ENCODE assay signal across 20 cellular contexts in the genomic region with DNA sequence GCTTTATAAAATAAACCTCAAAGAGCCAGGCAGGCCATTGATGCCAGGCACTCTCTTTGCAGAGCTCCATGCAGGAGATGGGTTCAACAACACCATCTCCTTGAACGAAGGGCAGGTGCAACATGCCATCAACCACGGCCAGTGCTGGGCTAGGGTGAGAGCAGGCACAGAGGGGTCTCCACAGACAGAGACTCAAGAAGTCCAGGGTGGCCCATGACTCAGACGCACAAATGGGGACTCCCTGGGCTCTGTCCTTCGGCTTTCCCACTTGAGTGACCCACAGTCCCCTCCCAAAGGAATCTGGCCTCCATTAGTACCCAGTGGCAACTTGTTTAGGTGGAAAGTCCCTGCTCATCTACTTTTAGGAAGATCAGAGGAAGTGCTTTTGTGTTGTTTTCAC.
A peak's percentile ranks its signal among the peaks of the same experiment; 100 is the strongest.
DNase-seq lines count a peak whose midpoint lies in the region; ATAC-seq, FAIRE-seq and TF ChIP-seq lines count a peak whose summit lies in the region.
"Had no signal": no experiment of that assay in that cellular context is flagged by ENCODE, and none has a peak within 500 bp of the region (broad histone marks: within the 10 kb centered on the region; RNA-seq: fewer than 3 reads in every experiment).

No MANE protein-coding gene starts in this region.

- H3K36me3 Mint-ChIP-seq in activated T-helper 17 cell treated with anti-CD3 and anti-CD28 coated beads, Interleukin-2, amount 50 U/mL, for 72 hours (ENCODE audit: low read depth) = no peaks in the 10 kb centered on the region
- peaks cover 0 to 2% of the 10 kb centered on the region in 2 donors for H3K36me3 Mint-ChIP-seq in activated T-cell treated with anti-CD3 and anti-CD28 coated beads, Interleukin-2, amount 50 U/mL, for 72 hours (ENCODE audit: insufficient read depth in 2 of 2)

- FAIRE-seq in GM12891 (lab: Jason Lieb, UNC) = no peak
- FAIRE-seq: A204.1, D721Med, GM19239, H1 had no signal

- no peaks in the 10 kb centered on the region for H3K9me3 Mint-ChIP-seq in activated T-helper 17 cell treated with anti-CD3 and anti-CD28 coated beads, Interleukin-2, amount 50 U/mL, for 72 hours
- H3K9me3 Mint-ChIP-seq in activated T-cell treated with anti-CD3 and anti-CD28 coated beads, Interleukin-2, amount 50 U/mL, for 72 hours = peaks cover 3 to 4% of the 10 kb centered on the region in 2 donors

- ATAC-seq in activated T-helper 17 cell treated with anti-CD3 and anti-CD28 coated beads, Interleukin-2, amount 50 U/mL, for 72 hours (replicated peaks) = no peak
- no peak for ATAC-seq in activated T-cell treated with anti-CD3 and anti-CD28 coated beads, Interleukin-2, amount 50 U/mL, for 72 hours (replicated peaks in 1 of 2)
- ATAC-seq: CD8-positive, alpha-beta T cell had no signal

- DNase-seq in GM12891 (ENCODE audit: insufficient read length, low spot score) (no peak), mesenteric fat pad (ENCODE audit: low spot score) (peak; percentile 51), COLO668 (lab: John Stamatoyannopoulos, UW; ENCODE audit: unreplicated experiment) (no peak), HT-29 (ENCODE audit: low spot score) (no peak)
- DNase-seq in activated T-cell treated with anti-CD3 and anti-CD28 coated beads, Interleukin-2, amount 50 U/mL, for 72 hours = no peak
- DNase-seq: CD4-positive, CD25-positive, alpha-beta regulatory T cell; CD8-positive, alpha-beta T cell; DMS 273 treated with DMSO at 0.1 percent for 48 hours; DMS79; EL; GDM1; GM23248; H7; HCEC 1CT had no signal

- TF ChIP-seq POLR2A in GM12891 (IDR thresholded peaks at IDR 0.05; ENCODE audit: low read depth, low read length) = no peak

- H3K27me3 Mint-ChIP-seq in activated T-helper 17 cell treated with anti-CD3 and anti-CD28 coated beads, Interleukin-2, amount 50 U/mL, for 72 hours = no peaks in the 10 kb centered on the region
- no peaks in the 10 kb centered on the region for H3K27me3 Mint-ChIP-seq in activated T-cell treated with anti-CD3 and anti-CD28 coated beads, Interleukin-2, amount 50 U/mL, for 72 hours (ENCODE audit: low read depth)
- H3K27me3 Mint-ChIP-seq: B cell; CD4-positive, CD25-positive, alpha-beta regulatory T cell had no signal

- peak overlapping the region; percentile 49 for H3K27ac Mint-ChIP-seq in activated T-helper 17 cell treated with anti-CD3 and anti-CD28 coated beads, Interleukin-2, amount 50 U/mL, for 72 hours
- H3K27ac Mint-ChIP-seq in activated T-cell treated with anti-CD3 and anti-CD28 coated beads, Interleukin-2, amount 50 U/mL, for 72 hours = no peak overlapping the region
- H3K27ac Mint-ChIP-seq: B cell; CD4-positive, CD25-positive, alpha-beta regulatory T cell; CD8-positive, alpha-beta T cell had no signal

- H3K4me3 Mint-ChIP-seq in activated T-helper 17 cell treated with anti-CD3 and anti-CD28 coated beads, Interleukin-2, amount 50 U/mL, for 72 hours = no peak overlapping the region
- no peak overlapping the region for H3K4me3 Mint-ChIP-seq in activated T-cell treated with anti-CD3 and anti-CD28 coated beads, Interleukin-2, amount 50 U/mL, for 72 hours
- H3K4me3 Mint-ChIP-seq: B cell; CD4-positive, CD25-positive, alpha-beta regulatory T cell; CD8-positive, alpha-beta T cell had no signal

- H3K4me1 Mint-ChIP-seq in activated T-helper 17 cell treated with anti-CD3 and anti-CD28 coated beads, Interleukin-2, amount 50 U/mL, for 72 hours = peaks cover 11% of the 10 kb centered on the region
- peaks cover 4% of the 10 kb centered on the region for H3K4me1 Mint-ChIP-seq in activated T-cell treated with anti-CD3 and anti-CD28 coated beads, Interleukin-2, amount 50 U/mL, for 72 hours (ENCODE audit: low read depth)

TF ChIP-seq in GM12891, 5 proteins besides CTCF, POLR2A, EP300 and RAD21:
- TF ChIP-seq SPI1 (IDR thresholded peaks at IDR 0.05; ENCODE audit: low read depth, low read length) (peak; percentile 27; the same call in 1 of the 2 replicates), TAF1 (IDR thresholded peaks at IDR 0.05; ENCODE audit: low read depth, low read length) (no peak)
